In genomic region chr10:124978376-124978725, GRCh38 we compare ENCODE assay signal across 21 cellular contexts.
"Had no signal": no experiment of that assay in that cellular context is flagged by ENCODE, and none has a peak within 500 bp of the region (broad histone marks: within the 10 kb centered on the region; RNA-seq: fewer than 3 reads in every experiment).

No MANE protein-coding gene starts in this region.

- H3K27me3 ChIP-seq: ovary, right atrium auricular region, upper lobe of right lung had no signal

- H3K9me3 Mint-ChIP-seq: activated CD4-positive, alpha-beta memory T cell treated with anti-CD3 and anti-CD28 coated beads, Interleukin-2, amount 10 ng/mL, durations not matched to agents 7 days and 5 days; activated CD4-positive, alpha-beta T cell treated with anti-CD3 and anti-CD28 coated beads, Interleukin-2, amount 10 ng/mL, durations not matched to agents 24 days and 14 days; activated naive CD8-positive, alpha-beta T cell treated with anti-CD3 and anti-CD28 coated beads, Interleukin-2, amount 50 U/mL, for 24 hours; naive thymus-derived CD4-positive, alpha-beta T cell; T-helper 2 cell treated with Interferon-gamma antibody and Interleukin-4, amounts not matched to agents 5 μg/mL and 100 μg/mL, for 36 hours had no signal

- H3K4me3 ChIP-seq: ovary, prostate gland, right atrium auricular region, upper lobe of right lung had no signal

- H3K27ac Mint-ChIP-seq: activated CD4-positive, alpha-beta memory T cell treated with anti-CD3 and anti-CD28 coated beads, Interleukin-2, amount 10 ng/mL, durations not matched to agents 7 days and 5 days; activated CD4-positive, alpha-beta T cell treated with anti-CD3 and anti-CD28 coated beads, Interleukin-2, amount 10 ng/mL, durations not matched to agents 24 days and 14 days; activated naive CD8-positive, alpha-beta T cell treated with anti-CD3 and anti-CD28 coated beads, Interleukin-2, amount 50 U/mL, for 24 hours; T-helper 2 cell treated with Interferon-gamma antibody and Interleukin-4, amounts not matched to agents 5 μg/mL and 100 μg/mL, for 36 hours had no signal

- H3K27me3 Mint-ChIP-seq: activated CD4-positive, alpha-beta memory T cell treated with anti-CD3 and anti-CD28 coated beads, Interleukin-2, amount 10 ng/mL, durations not matched to agents 7 days and 5 days; activated CD4-positive, alpha-beta T cell treated with anti-CD3 and anti-CD28 coated beads, Interleukin-2, amount 10 ng/mL, durations not matched to agents 24 days and 14 days; activated naive CD8-positive, alpha-beta T cell treated with anti-CD3 and anti-CD28 coated beads, Interleukin-2, amount 50 U/mL, for 24 hours; naive thymus-derived CD4-positive, alpha-beta T cell had no signal

- FAIRE-seq: endothelial cell of umbilical vein had no signal

- H3K9me3 ChIP-seq: ovary, prostate gland, right atrium auricular region, upper lobe of right lung had no signal

- DNase-seq: activated CD4-positive, alpha-beta memory T cell treated with anti-CD3 and anti-CD28 coated beads, Interleukin-2, amount 10 ng/mL, durations not matched to agents 7 days and 5 days; activated CD4-positive, alpha-beta T cell treated with anti-CD3 and anti-CD28 coated beads, Interleukin-2, amount 10 ng/mL, durations not matched to agents 24 days and 14 days; activated gamma-delta T cell; activated naive CD4-positive, alpha-beta T cell treated with anti-CD3 and anti-CD28 coated beads, Interleukin-2, amount 50 U/mL, for 16 hours; activated naive CD8-positive, alpha-beta T cell treated with anti-CD3 and anti-CD28 coated beads, Interleukin-2, amount 50 U/mL, for 24 hours; effector memory CD4-positive, alpha-beta T cell; foreskin melanocyte; hippocampal formation; naive thymus-derived CD4-positive, alpha-beta T cell; ovary; stimulated activated CD4-positive, alpha-beta T cell treated with anti-CD3 and anti-CD28 coated beads, Interleukin-12 subunit alpha, Interleukin-12 subunit beta, amount 100 ng/mL, for 4 hours; stimulated activated CD4-positive, alpha-beta T cell treated with anti-CD3 and anti-CD28 coated beads, Interleukin-4, amount 100 ng/mL, for 4 hours; stimulated activated naive CD8-positive, alpha-beta T cell treated with anti-CD3 and anti-CD28 coated beads, Interleukin-15, Interleukin-2, amounts not matched to agents 100 U/mL and 50 U/mL, for 24 hours; upper lobe of right lung had no signal

- H3K27ac ChIP-seq: ovary, prostate gland, right atrium auricular region, upper lobe of right lung, VCaP had no signal

- H3K36me3 ChIP-seq: ovary, prostate gland had no signal

- ATAC-seq: activated CD4-positive, CD25-positive, alpha-beta regulatory T cell treated with anti-CD3 and anti-CD28 coated beads, Interleukin-2, amount 50 U/mL, for 24 hours; activated naive CD8-positive, alpha-beta T cell treated with anti-CD3 and anti-CD28 coated beads, Interleukin-2, amount 50 U/mL, for 24 hours; esophagus mucosa; naive thymus-derived CD4-positive, alpha-beta T cell; stimulated activated naive CD8-positive, alpha-beta T cell treated with anti-CD3 and anti-CD28 coated beads, Interleukin-15, Interleukin-2, amounts not matched to agents 100 U/mL and 50 U/mL, for 24 hours had no signal

- H3K4me3 Mint-ChIP-seq: activated CD4-positive, alpha-beta memory T cell treated with anti-CD3 and anti-CD28 coated beads, Interleukin-2, amount 10 ng/mL, durations not matched to agents 7 days and 5 days; activated CD4-positive, alpha-beta T cell treated with anti-CD3 and anti-CD28 coated beads, Interleukin-2, amount 10 ng/mL, durations not matched to agents 24 days and 14 days; activated naive CD8-positive, alpha-beta T cell treated with anti-CD3 and anti-CD28 coated beads, Interleukin-2, amount 50 U/mL, for 24 hours; naive thymus-derived CD4-positive, alpha-beta T cell; T-helper 2 cell treated with Interferon-gamma antibody and Interleukin-4, amounts not matched to agents 5 μg/mL and 100 μg/mL, for 36 hours had no signal

- H3K4me1 ChIP-seq: prostate gland, upper lobe of right lung had no signal
